Comparison of ENCODE assay signal across 8 cellular contexts in genomic region chr6:154606457-154606856, GRCh38.
DNase-seq lines count a peak whose midpoint lies in the region; ATAC-seq, FAIRE-seq and TF ChIP-seq lines count a peak whose summit lies in the region.

No MANE protein-coding gene starts in this region.

- intact Hi-C loops in mucosa of descending colon (cut with DNase I, micrococcal nuclease): no loop called here

- no peak for TF ChIP-seq CTCF in mucosa of descending colon (IDR thresholded peaks at IDR 0.05)

- no peaks in the 10 kb centered on the region for H3K36me3 ChIP-seq in mucosa of descending colon (ENCODE audit: low read depth)

- peaks cover 5 to 22% (median 21%) of the 10 kb centered on the region in 4 donors for H3K4me1 Mint-ChIP-seq in naive thymus-derived CD8-positive, alpha-beta T cell

- no peak for FAIRE-seq in urothelium cell line (lab: Jason Lieb, UNC)

- peak; percentile 79 for ATAC-seq in GM18870 (IDR thresholded peaks at IDR 0.05; ENCODE audit: unreplicated experiment)
- ATAC-seq in HG02981 (IDR thresholded peaks at IDR 0.05; ENCODE audit: unreplicated experiment): peak; percentile 60
- ATAC-seq in naive thymus-derived CD8-positive, alpha-beta T cell: peak; percentile 85 to 91
- ATAC-seq in mucosa of descending colon: no peak

- H3K27ac Mint-ChIP-seq in naive thymus-derived CD8-positive, alpha-beta T cell: peak overlapping the region in 5 of 10 donors; percentile 64 to 88 (median 71)

- H3K4me1 ChIP-seq in mucosa of descending colon (ENCODE audit: low read depth): no peaks in the 10 kb centered on the region

- no peaks in the 10 kb centered on the region for H3K36me3 Mint-ChIP-seq in naive thymus-derived CD8-positive, alpha-beta T cell

- no peaks in the 10 kb centered on the region for H3K9me3 Mint-ChIP-seq in naive thymus-derived CD8-positive, alpha-beta T cell

- H3K27me3 Mint-ChIP-seq in naive thymus-derived CD8-positive, alpha-beta T cell: peaks cover 0 to 4% (median 0%) of the 10 kb centered on the region in 5 donors

- H3K4me3 ChIP-seq in mucosa of descending colon: no peak overlapping the region

- peak; percentile 93 to 95 for DNase-seq in activated CD4-positive, alpha-beta T cell treated with anti-CD3 and anti-CD28 coated beads, Interleukin-2, amount 50 U/mL, for 48 hours
- DNase-seq in naive thymus-derived CD8-positive, alpha-beta T cell: peak in 9 of 10 donors; percentile 9 to 68 (median 45)
- no peak for DNase-seq in mucosa of descending colon
- no peak for DNase-seq in NCI-H1092 treated with DMSO at 0.1 percent for 48 hours (lab: John Stamatoyannopoulos, UW)
- no peak for DNase-seq in NCI-H510A treated with DMSO at 0.1 percent for 48 hours (lab: John Stamatoyannopoulos, UW)
- no peak for DNase-seq in urothelium cell line (ENCODE audit: low spot score)

- H3K4me3 Mint-ChIP-seq in naive thymus-derived CD8-positive, alpha-beta T cell: peak overlapping the region in 8 of 10 donors; percentile 15 to 75 (median 52)

- H3K9me3 ChIP-seq in mucosa of descending colon: no peaks in the 10 kb centered on the region

- POLR2A ChIA-PET in naive thymus-derived CD8-positive, alpha-beta T cell (lab: Charles Lee): no interaction called here

Comparison
In these comparisons a context has a peak if more than half of its experiments do, and no peak if none do; other contexts are left out.
1. DNase-seq: peak in activated CD4-positive, alpha-beta T cell treated with anti-CD3 and anti-CD28 coated beads, Interleukin-2, amount 50 U/mL, for 48 hours (2 of 2) and naive thymus-derived CD8-positive, alpha-beta T cell (9 of 10); none in mucosa of descending colon (0 of 3), NCI-H1092 treated with DMSO at 0.1 percent for 48 hours (single experiment), NCI-H510A treated with DMSO at 0.1 percent for 48 hours (single experiment) and urothelium cell line (single experiment).